In the genomic region with DNA sequence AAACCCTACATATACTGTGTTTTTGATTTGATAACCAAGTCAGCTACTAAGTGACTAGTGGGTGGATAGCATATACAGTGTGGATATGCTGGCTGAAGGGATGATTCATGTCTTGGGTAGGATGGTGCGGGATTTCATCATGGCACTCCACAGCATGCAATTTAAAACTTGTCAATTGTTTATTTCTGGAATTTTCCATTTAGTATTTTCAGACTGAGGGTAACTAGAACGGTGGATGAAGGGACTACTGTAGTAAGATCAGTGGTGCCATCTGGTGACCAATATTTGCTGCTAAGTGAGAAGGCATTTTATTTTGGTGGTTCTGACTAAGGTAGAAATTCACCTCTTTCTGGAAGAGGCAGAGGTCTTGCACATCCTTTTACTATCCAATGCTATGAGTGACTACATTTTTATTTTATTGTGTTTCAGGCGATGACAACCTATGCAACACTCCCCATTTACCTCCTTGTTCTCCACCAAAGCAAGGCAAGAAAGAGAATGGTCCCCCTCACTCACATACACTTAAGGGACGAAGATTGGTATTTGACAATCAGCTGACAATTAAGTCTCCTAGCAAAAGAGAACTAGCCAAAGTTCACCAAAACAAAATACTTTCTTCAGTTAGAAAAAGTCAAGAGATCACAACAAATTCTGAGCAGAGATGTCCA, we compare ENCODE assay signal across 8 cellular contexts. TPM values are rescaled to one million over a fixed set of nuclear protein-coding genes. Genes with fewer than 3 reads are reported as not detected.
DNase-seq lines count a peak whose midpoint lies in the region; ATAC-seq, FAIRE-seq and TF ChIP-seq lines count a peak whose summit lies in the region.

No MANE protein-coding gene starts in this region.

- intact Hi-C loops in uterus (cut with DNase I; ENCODE audit: low total_unique reads), result no loop called here

- H3K4me2 ChIP-seq in BLaER1 treated with 17β-estradiol and CSF1 and Interleukin-3, amounts not matched to agents 10 nM and 100 nM, result peak overlapping the region in 9 of 11 experiments; percentile 15 to 98 (median 38); a peak in 10 of 22 replicates
- H3K4me2 ChIP-seq in astrocyte (ENCODE audit: low read length), result peak overlapping the region; percentile 12

- peak; percentile 9 for FAIRE-seq in astrocyte (lab: Jason Lieb, UNC)

- ATAC-seq in HG02759 (IDR thresholded peaks at IDR 0.05; ENCODE audit: unreplicated experiment) (no peak), HG03039 (IDR thresholded peaks at IDR 0.05; ENCODE audit: unreplicated experiment) (no peak)

- H3K36me3 ChIP-seq in BLaER1 treated with 17β-estradiol and CSF1 and Interleukin-3, amounts not matched to agents 10 nM and 100 nM, result peaks cover 0 to 65% (median 61%) of the 10 kb centered on the region in 11 experiments; a peak in 19 of 22 replicates
- H3K36me3 ChIP-seq in astrocyte (ENCODE audit: insufficient read depth, low read length) (peaks cover 23% of the 10 kb centered on the region), uterus (no peaks in the 10 kb centered on the region)

- peaks cover 0 to 37% (median 16%) of the 10 kb centered on the region in 11 experiments; a peak in 8 of 22 replicates for H4K20me1 ChIP-seq in BLaER1 treated with 17β-estradiol and CSF1 and Interleukin-3, amounts not matched to agents 10 nM and 100 nM
- H4K20me1 ChIP-seq in astrocyte (ENCODE audit: insufficient read depth, low read length), result no peaks in the 10 kb centered on the region

- H3K9me3 Mint-ChIP-seq in astrocyte (ENCODE audit: unreplicated experiment), result no peaks in the 10 kb centered on the region

- TF ChIP-seq CTCF in GM12874 (IDR thresholded peaks at IDR 0.05; ENCODE audit: insufficient read depth, low read depth, low read length), result peak; percentile 34; the same call in 1 of the 2 replicates
- TF ChIP-seq CTCF in astrocyte (IDR thresholded peaks at IDR 0.05; ENCODE audit: insufficient read depth, low read depth, low read length), result peak; percentile 77
- peak; percentile 41 to 73 (median 61) for TF ChIP-seq CTCF in uterus (IDR thresholded peaks at IDR 0.05)

- no peaks in the 10 kb centered on the region for H3K9me3 ChIP-seq in BLaER1 treated with 17β-estradiol and CSF1 and Interleukin-3, amounts not matched to agents 10 nM and 100 nM (replicated peaks in 1 of 11)
- H3K9me3 ChIP-seq in astrocyte (ENCODE audit: insufficient read depth, low read depth, low read length) (no peaks in the 10 kb centered on the region), uterus (no peaks in the 10 kb centered on the region)

- H3K9ac ChIP-seq in BLaER1 treated with 17β-estradiol and CSF1 and Interleukin-3, amounts not matched to agents 10 nM and 100 nM, result peak overlapping the region in 8 of 11 experiments; percentile 5 to 94 (median 37); a peak in 13 of 22 replicates
- H3K9ac ChIP-seq in astrocyte (ENCODE audit: low read length), result no peak overlapping the region

- H3K27me3 ChIP-seq in BLaER1 treated with 17β-estradiol and CSF1 and Interleukin-3, amounts not matched to agents 10 nM and 100 nM, result no peaks in the 10 kb centered on the region
- H3K27me3 ChIP-seq in astrocyte (ENCODE audit: insufficient read depth, low read length) (no peaks in the 10 kb centered on the region), uterus (no peaks in the 10 kb centered on the region)

- H3K79me2 ChIP-seq in astrocyte (ENCODE audit: insufficient read depth, low read length), result peaks cover 12% of the 10 kb centered on the region

- no peak overlapping the region for H2AFZ ChIP-seq in astrocyte (ENCODE audit: low read depth, low read length)

- DNase-seq in NCI-H82 treated with DMSO at 0.1 percent for 48 hours (lab: John Stamatoyannopoulos, UW; ENCODE audit: unreplicated experiment), result peak; percentile 13
- peak; percentile 84 for DNase-seq in astrocyte (ENCODE audit: low read depth)
- peak; percentile 79 for DNase-seq in left kidney (ENCODE audit: low read depth, low spot score)
- peak in 1 of 2 donors; percentile 58 for DNase-seq in uterus

- H3K27me3 Mint-ChIP-seq in astrocyte (ENCODE audit: low read depth, unreplicated experiment), result no peaks in the 10 kb centered on the region

- no peak overlapping the region for H3K27ac ChIP-seq in BLaER1 treated with 17β-estradiol and CSF1 and Interleukin-3, amounts not matched to agents 10 nM and 100 nM
- peak overlapping the region; percentile 14 for H3K27ac ChIP-seq in astrocyte (ENCODE audit: low read depth, low read length)
- H3K27ac ChIP-seq in uterus, result no peak overlapping the region

- TF ChIP-seq POLR2A in uterus (IDR thresholded peaks at IDR 0.05), result no peak

- peak overlapping the region; percentile 20 for H3K27ac Mint-ChIP-seq in astrocyte (ENCODE audit: unreplicated experiment)

- H3K4me1 ChIP-seq in BLaER1 treated with 17β-estradiol and CSF1 and Interleukin-3, amounts not matched to agents 10 nM and 100 nM, result peaks cover 19 to 27% (median 24%) of the 10 kb centered on the region in 10 experiments
- H3K4me1 ChIP-seq in astrocyte (ENCODE audit: insufficient read depth, low read length) (peaks cover 7% of the 10 kb centered on the region), uterus (no peaks in the 10 kb centered on the region)

- peaks cover 12% of the 10 kb centered on the region for H3K4me1 Mint-ChIP-seq in astrocyte (ENCODE audit: low read depth, unreplicated experiment)

- H3K36me3 Mint-ChIP-seq in astrocyte (ENCODE audit: low read depth, unreplicated experiment), result no peaks in the 10 kb centered on the region

- no peak overlapping the region for H3K4me3 ChIP-seq in BLaER1 treated with 17β-estradiol and CSF1 and Interleukin-3, amounts not matched to agents 10 nM and 100 nM
- H3K4me3 ChIP-seq in astrocyte (ENCODE audit: insufficient read depth, low read depth, low read length) (no peak overlapping the region), uterus (no peak overlapping the region)

- no peak overlapping the region for H3K4me3 Mint-ChIP-seq in astrocyte (ENCODE audit: unreplicated experiment)

RNA-seq across cellular contexts. Expression of a gene that starts 3.1 kb away (rescaled TPM):
- total RNA-seq in astrocyte, result 6.4 and 14.4 TPM in 2 replicates
- total RNA-seq in uterus, result 10 to 100 TPM in 1 of 4 donors, under 1 TPM in 1, not detected in 2; 0.88 to 11.3 TPM

RNA-seq across cellular contexts. Expression of a gene that starts 18.2 kb away (rescaled TPM):
- 37.6 and 38.8 TPM in 2 replicates for total RNA-seq in astrocyte
- 10 to 100 TPM; 18.9 to 80.5 (median 46.3) TPM for total RNA-seq in uterus
